In genomic region chr6:4294636-4295035, GRCh38 we compare ENCODE assay signal across 27 cellular contexts.
"Had no signal": no experiment of that assay in that cellular context is flagged by ENCODE, and none has a peak within 500 bp of the region (broad histone marks: within the 10 kb centered on the region; RNA-seq: fewer than 3 reads in every experiment).

No MANE protein-coding gene starts in this region.

- FAIRE-seq: kidney, urothelium cell line had no signal

- H3K4me1 Mint-ChIP-seq: memory B cell, natural killer cell had no signal

- H3K9me3 Mint-ChIP-seq: effector memory CD8-positive, alpha-beta T cell had no signal

- H3K4me2 ChIP-seq: hepatocyte, smooth muscle cell had no signal

- H3K27me3 ChIP-seq: esophagus muscularis mucosa, foreskin keratinocyte, gastroesophageal sphincter, heart left ventricle, hepatocyte, neutrophil, right atrium auricular region, testis, tibial artery, upper lobe of left lung had no signal

- H3K79me2 ChIP-seq: hepatocyte had no signal

- H3K36me3 Mint-ChIP-seq: memory B cell, natural killer cell had no signal

- DNase-seq: cortex of kidney; effector memory CD8-positive, alpha-beta T cell; foreskin keratinocyte; heart left ventricle; kidney; natural killer cell; stimulated activated CD4-positive, alpha-beta T cell treated with anti-CD3 and anti-CD28 coated beads, Interleukin-12 subunit alpha, Interleukin-12 subunit beta, amount 100 ng/mL, for 4 hours; stimulated activated CD4-positive, alpha-beta T cell treated with anti-CD3 and anti-CD28 coated beads, Interleukin-2, amount 100 ng/mL, for 24 hours; stimulated activated CD4-positive, alpha-beta T cell treated with anti-CD3 and anti-CD28 coated beads, Interleukin-4, amount 100 ng/mL, for 24 hours; stimulated activated naive CD4-positive, alpha-beta T cell; substantia nigra; testis; tibial artery had no signal

- H3K27ac ChIP-seq: epithelial cell of prostate, esophagus muscularis mucosa, foreskin keratinocyte, gastroesophageal sphincter, heart left ventricle, hepatocyte, neutrophil, prostate gland, right atrium auricular region, testis, tibial artery, upper lobe of left lung had no signal

- H3K27ac Mint-ChIP-seq: effector memory CD8-positive, alpha-beta T cell; memory B cell; natural killer cell had no signal

- H3K4me3 Mint-ChIP-seq: effector memory CD8-positive, alpha-beta T cell; memory B cell; natural killer cell had no signal

- H2AFZ ChIP-seq: hepatocyte had no signal

- H3K4me3 ChIP-seq: esophagus muscularis mucosa, gastroesophageal sphincter, heart left ventricle, hepatocyte, lung, prostate gland, right atrium auricular region, smooth muscle cell, testis, tibial artery, upper lobe of left lung had no signal

- H3K36me3 ChIP-seq: esophagus muscularis mucosa, gastroesophageal sphincter, heart left ventricle, neutrophil, prostate gland, right atrium auricular region, tibial artery, upper lobe of left lung had no signal

- H3K9me3 ChIP-seq: neutrophil, prostate gland, right atrium auricular region, testis, tibial artery, upper lobe of left lung had no signal

- ATAC-seq: effector memory CD8-positive, alpha-beta T cell; foreskin keratinocyte; gastroesophageal sphincter; heart left ventricle; left lobe of liver; natural killer cell; sciatic nerve had no signal

- H3K4me1 ChIP-seq: esophagus muscularis mucosa, foreskin keratinocyte, gastroesophageal sphincter, prostate gland, right atrium auricular region, testis, tibial artery had no signal
